Comparison of ENCODE assay signal across 9 cellular contexts in genomic region chr12:92603741-92604432, GRCh38.
DNase-seq lines count a peak whose midpoint lies in the region; ATAC-seq and TF ChIP-seq lines count a peak whose summit lies in the region.
"Had no signal": no experiment of that assay in that cellular context is flagged by ENCODE, and none has a peak within 500 bp of the region (broad histone marks: within the 10 kb centered on the region; RNA-seq: fewer than 3 reads in every experiment).

No MANE protein-coding gene starts in this region.

- no peak overlapping the region for H2AFZ ChIP-seq in OCI-LY3 (ENCODE audit: low read depth, low read length)
- H2AFZ ChIP-seq in neuronal stem cell (ENCODE audit: low read length): no peak overlapping the region

- H3K4me3 ChIP-seq in OCI-LY3 (ENCODE audit: low read length): no peak overlapping the region
- H3K4me3 ChIP-seq in choroid plexus epithelial cell (ENCODE audit: low read depth, low read length): no peak overlapping the region
- no peak overlapping the region for H3K4me3 ChIP-seq in neuronal stem cell (ENCODE audit: low read length in 2 of 2)
- H3K4me3 ChIP-seq: esophagus squamous epithelium had no signal

- H2BK120ac ChIP-seq in neuronal stem cell (ENCODE audit: low read depth, low read length): no peak overlapping the region

- ATAC-seq in activated CD4-positive, CD25-positive, alpha-beta regulatory T cell treated with anti-CD3 and anti-CD28 coated beads, Interleukin-2, amount 50 U/mL, for 24 hours: peak; percentile 97 to 98
- ATAC-seq in GM21786 (IDR thresholded peaks at IDR 0.05; ENCODE audit: unreplicated experiment) (no peak), GM21515 (IDR thresholded peaks at IDR 0.05; ENCODE audit: unreplicated experiment) (no peak)

- H3K9ac ChIP-seq in OCI-LY3 (ENCODE audit: low read length): no peak overlapping the region
- no peak overlapping the region for H3K9ac ChIP-seq in neuronal stem cell (ENCODE audit: low read depth, low read length, poor library complexity)

- H4K8ac ChIP-seq in neuronal stem cell (ENCODE audit: low read depth, low read length): no peak overlapping the region

- no peak overlapping the region for H3K14ac ChIP-seq in neuronal stem cell (ENCODE audit: low read length)

- H3K4me1 ChIP-seq in OCI-LY3 (ENCODE audit: low read length): peaks cover 5% of the 10 kb centered on the region
- H3K4me1 ChIP-seq in neuronal stem cell (ENCODE audit: control insufficient read depth in 2 of 2, insufficient read depth in 1 of 2, low read depth in 1 of 2, low read length in 2 of 2): no peaks in the 10 kb centered on the region

- H3K4me2 ChIP-seq in OCI-LY3 (ENCODE audit: low read length): no peak overlapping the region
- H3K4me2 ChIP-seq in neuronal stem cell (ENCODE audit: insufficient read depth, low read length, poor library complexity, severe bottlenecking): no peak overlapping the region

- H3K27me3 ChIP-seq in OCI-LY3 (ENCODE audit: low read depth, low read length) (no peaks in the 10 kb centered on the region), neuronal stem cell (ENCODE audit: control insufficient read depth in 3 of 3, insufficient read depth in 3 of 3, low read depth in 1 of 3, low read length in 3 of 3) (no peaks in the 10 kb centered on the region)
- H3K27me3 ChIP-seq: esophagus squamous epithelium had no signal

- H2AK5ac ChIP-seq in neuronal stem cell (ENCODE audit: low read depth, low read length): no peak overlapping the region

- H3K9me3 ChIP-seq in OCI-LY3 (ENCODE audit: insufficient read depth, low read length): peaks cover 12% of the 10 kb centered on the region
- H3K9me3 ChIP-seq in neuronal stem cell (replicated peaks in 1 of 2; ENCODE audit: control insufficient read depth in 2 of 2, insufficient read depth in 1 of 2, low read depth in 1 of 2, low read length in 2 of 2): peaks cover 2 to 27% of the 10 kb centered on the region in 2 donors

- TF ChIP-seq CTCF in OCI-LY3 (IDR thresholded peaks at IDR 0.05; ENCODE audit: low read depth, low read length): peak; percentile 24
- TF ChIP-seq CTCF in choroid plexus epithelial cell (conservative IDR thresholded peaks at IDR 0.05; ENCODE audit: low read depth, low read length): peak; percentile 27

- no peak for DNase-seq in activated CD4-positive, CD25-positive, alpha-beta regulatory T cell (lab: John Stamatoyannopoulos, UW)
- DNase-seq in choroid plexus epithelial cell (ENCODE audit: low read depth) (no peak), neuronal stem cell (ENCODE audit: low spot score) (no peak)
- peak; percentile 29 for DNase-seq in stimulated activated CD4-positive, alpha-beta T cell treated with anti-CD3 and anti-CD28 coated beads, Interleukin-4, amount 100 ng/mL, for 24 hours
- DNase-seq: esophagus squamous epithelium had no signal

- no peak overlapping the region for H3K18ac ChIP-seq in neuronal stem cell (ENCODE audit: low read length)

- no peak overlapping the region for H2BK12ac ChIP-seq in neuronal stem cell (ENCODE audit: low read length)

- H3K79me2 ChIP-seq in OCI-LY3 (ENCODE audit: low read length): no peaks in the 10 kb centered on the region

- no peaks in the 10 kb centered on the region for H3K36me3 ChIP-seq in OCI-LY3 (replicated peaks; ENCODE audit: low read depth, low read length)
- no peaks in the 10 kb centered on the region for H3K36me3 ChIP-seq in neuronal stem cell (replicated peaks in 1 of 2; ENCODE audit: control insufficient read depth in 2 of 2, insufficient read depth in 2 of 2, low read length in 2 of 2)
- H3K36me3 ChIP-seq: esophagus squamous epithelium had no signal

- H3K4ac ChIP-seq in neuronal stem cell (ENCODE audit: low read length): no peak overlapping the region

- no peak overlapping the region for H2BK5ac ChIP-seq in neuronal stem cell (ENCODE audit: low read length)

- H3K27ac ChIP-seq in OCI-LY3 (ENCODE audit: low read length) (no peak overlapping the region), neuronal stem cell (replicated peaks; ENCODE audit: low read length) (no peak overlapping the region)

- WGBS in neuronal stem cell (ENCODE audit: extremely low coverage in 2 of 2, insufficient read length in 2 of 2, insufficient replicate concordance in 1 of 2), 2 donors: no CpG with 5 or more reads among the region's 2 CpGs

- no peaks in the 10 kb centered on the region for H3K79me1 ChIP-seq in neuronal stem cell (ENCODE audit: low read depth, low read length)

- H4K20me1 ChIP-seq in OCI-LY3 (ENCODE audit: insufficient read depth, low read length): no peaks in the 10 kb centered on the region

- H3K23ac ChIP-seq in neuronal stem cell (ENCODE audit: low read depth, low read length, poor library complexity): no peak overlapping the region

- no peak overlapping the region for H4K91ac ChIP-seq in neuronal stem cell (ENCODE audit: low read depth, low read length, poor library complexity)

- H2BK15ac ChIP-seq in neuronal stem cell (ENCODE audit: low read length): no peak overlapping the region

Comparison
In these comparisons a context has a peak if more than half of its experiments do, and no peak if none do; other contexts are left out.
1. ATAC-seq: peak in activated CD4-positive, CD25-positive, alpha-beta regulatory T cell treated with anti-CD3 and anti-CD28 coated beads, Interleukin-2, amount 50 U/mL, for 24 hours (2 of 2); none in GM21786 (single experiment) and GM21515 (single experiment).